In the genomic region with DNA sequence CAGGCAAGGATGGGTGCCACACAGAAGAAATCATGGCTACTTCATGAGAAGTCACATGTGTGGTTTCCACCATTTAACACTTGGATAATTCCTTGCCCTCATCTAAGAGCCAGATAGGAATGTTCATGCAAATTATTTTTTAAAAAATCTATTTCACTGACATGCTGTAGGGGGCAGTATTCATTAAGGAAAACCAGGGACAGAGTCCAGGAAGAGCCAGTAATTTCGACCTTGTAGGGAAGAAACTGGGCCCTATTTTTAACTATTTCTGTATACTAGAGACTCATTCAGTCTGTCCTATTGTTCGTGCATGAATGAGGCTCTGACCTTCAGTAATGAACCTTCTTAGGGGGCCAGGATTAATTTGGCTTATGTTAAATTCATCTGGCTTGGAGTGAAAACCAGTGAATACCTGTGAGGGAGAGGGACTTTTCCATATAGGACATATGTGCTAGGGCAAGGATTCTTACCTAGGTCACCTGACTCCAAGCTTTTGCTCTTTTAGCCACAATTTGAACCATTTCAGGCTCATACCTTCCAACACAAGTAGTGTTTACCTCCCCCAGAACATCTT, we compare ENCODE assay signal across 8 cellular contexts.
DNase-seq lines count a peak whose midpoint lies in the region; ATAC-seq and TF ChIP-seq lines count a peak whose summit lies in the region.

No MANE protein-coding gene starts in this region.

- no peak overlapping the region for H2BK5ac ChIP-seq in IMR-90 (ENCODE audit: low read depth, low read length, poor library complexity, severe bottlenecking)

- no peaks in the 10 kb centered on the region for H3K36me3 ChIP-seq in BJ (ENCODE audit: control insufficient read depth, insufficient read depth, low read length)
- H3K36me3 ChIP-seq in IMR-90 (ENCODE audit: control insufficient read depth, insufficient read depth, low read length), result no peaks in the 10 kb centered on the region
- H3K36me3 ChIP-seq in gastroesophageal sphincter, result peaks cover 0 to 22% of the 10 kb centered on the region in 2 donors
- no peaks in the 10 kb centered on the region for H3K36me3 ChIP-seq in sigmoid colon

- H3K4me3 ChIP-seq in BJ (ENCODE audit: low read depth, low read length) (no peak overlapping the region), IMR-90 (ENCODE audit: insufficient read depth, low read depth, low read length) (no peak overlapping the region), gastroesophageal sphincter (no peak overlapping the region), sigmoid colon (no peak overlapping the region)

- H4K5ac ChIP-seq in IMR-90 (ENCODE audit: low read depth, low read length), result no peak overlapping the region

- TF ChIP-seq CTCF in BJ (IDR thresholded peaks at IDR 0.05; ENCODE audit: insufficient read depth, low read depth, low read length), result peak; percentile 61
- TF ChIP-seq CTCF in IMR-90 (conservative IDR thresholded peaks at IDR 0.05; ENCODE audit: low read depth, low read length), result peak; percentile 70
- TF ChIP-seq CTCF in gastroesophageal sphincter (IDR thresholded peaks at IDR 0.05), result peak; percentile 50 to 72 (median 62)
- TF ChIP-seq CTCF in sigmoid colon (IDR thresholded peaks at IDR 0.05), result peak in 3 of 4 experiments; percentile 52 to 61 (median 59)

- CTCF ChIA-PET in BJ (lab: Yijun Ruan, JAX) (interaction anchor here (0.9 to 9.5 kb wide), 26 partner anchors 8 to 448 kb away, joined by 3 to 119 read pairs (median 5); no protein-coding TSS in a partner anchor), IMR-90 (lab: Yijun Ruan, JAX) (no interaction called here)

- TF ChIP-seq RAD21 in IMR-90 (IDR thresholded peaks at IDR 0.05; ENCODE audit: low read length), result peak; percentile 74

- no peak overlapping the region for H2AFZ ChIP-seq in IMR-90 (replicated peaks; ENCODE audit: low read length, poor library complexity)

- 0 out of 4 replicates have a peak overlapping the region, but pooled peaks of 1 of the 2 experiments have one; percentile 36 for H4K8ac ChIP-seq in IMR-90 (ENCODE audit: low read depth in 2 of 2, low read length in 2 of 2)

- intact Hi-C loops in IMR-90 (cut with micrococcal nuclease), result loop anchor here (1.0 to 10.0 kb wide), 6 partner anchors 46 to 831 kb away; no protein-coding TSS in a partner anchor
- intact Hi-C loops in sigmoid colon (cut with DNase I), result loop anchor here (5.0 kb wide), 1 partner anchor 42 kb away; no protein-coding TSS in a partner anchor

- H4K20me1 ChIP-seq in IMR-90 (ENCODE audit: insufficient read depth, low read length), result peaks cover 5% of the 10 kb centered on the region; the same call in 1 of the 2 replicates

- peaks cover 8 to 14% of the 10 kb centered on the region in 2 experiments; a peak in 2 of 4 replicates for H3K79me1 ChIP-seq in IMR-90 (ENCODE audit: low read depth in 1 of 2, low read length in 2 of 2)

- H3K27ac ChIP-seq in IMR-90 (ENCODE audit: insufficient read depth, low read length), result no peak overlapping the region
- H3K27ac ChIP-seq in gastroesophageal sphincter, result peak overlapping the region in 2 of 4 donors; percentile 29 to 45
- peak overlapping the region in 3 of 4 donors; percentile 63 to 66 (median 65) for H3K27ac ChIP-seq in sigmoid colon

- BruUV-seq in IMR-90 (replicated peaks; lab: Mats Ljungman, UMichigan), result no TSS peak

- H3K9me1 ChIP-seq in IMR-90 (ENCODE audit: insufficient read depth, low read length), result no peaks in the 10 kb centered on the region

- H2AK5ac ChIP-seq in IMR-90 (ENCODE audit: low read depth, low read length), result no peak overlapping the region

- H2AK9ac ChIP-seq in IMR-90 (replicated peaks; ENCODE audit: low read depth, low read length, poor library complexity), result no peak overlapping the region

- H4K91ac ChIP-seq in IMR-90 (ENCODE audit: insufficient read depth, low read depth, low read length), result no peak overlapping the region

- H2BK15ac ChIP-seq in IMR-90 (ENCODE audit: low read depth, low read length), result no peak overlapping the region

- dilution Hi-C loops in IMR-90 (cut with HindIII; ENCODE audit: low sequenced_read_pairs, unreplicated experiment), result no loop called here

- ATAC-seq in IMR-90 (ENCODE audit: low read depth) (peak; percentile 72), gastroesophageal sphincter (no peak), HG02588 (IDR thresholded peaks at IDR 0.05; ENCODE audit: unreplicated experiment) (no peak), HG03457 (IDR thresholded peaks at IDR 0.05; ENCODE audit: unreplicated experiment) (no peak), HG02840 (IDR thresholded peaks at IDR 0.05; ENCODE audit: low FRiP score, unreplicated experiment) (no peak)

- in situ Hi-C loops in IMR-90 (cut with MboI; ENCODE audit: low sequenced_read_pairs), result loop anchor here (10.0 kb wide), 1 partner anchor 591 kb away; no protein-coding TSS in a partner anchor

- DNase-seq in BJ (ENCODE audit: low read depth) (no peak), IMR-90 (peak; percentile 67), SHP77 (lab: John Stamatoyannopoulos, UW) (peak; percentile 10 to 13), sigmoid colon (no peak)

- H3K56ac ChIP-seq in IMR-90 (ENCODE audit: extremely low read depth, insufficient read depth, low read length), result no peak overlapping the region

- H2BK20ac ChIP-seq in IMR-90 (ENCODE audit: low read depth, low read length), result no peak overlapping the region

- H3K27me3 ChIP-seq in BJ (ENCODE audit: control insufficient read depth, insufficient read depth, low read length), result no peaks in the 10 kb centered on the region
- H3K27me3 ChIP-seq in IMR-90 (ENCODE audit: control insufficient read depth, insufficient read depth, low read length), result no peaks in the 10 kb centered on the region
- H3K27me3 ChIP-seq in gastroesophageal sphincter, result no peaks in the 10 kb centered on the region
- no peaks in the 10 kb centered on the region for H3K27me3 ChIP-seq in sigmoid colon

- H3K18ac ChIP-seq in IMR-90 (ENCODE audit: low read depth, low read length), result no peak overlapping the region

- POLR2A ChIA-PET in BJ (lab: Charles Lee) (no interaction called here), IMR-90 (lab: Charles Lee; ENCODE audit: unreplicated experiment) (no interaction called here)

- no peak overlapping the region for H3K14ac ChIP-seq in IMR-90 (replicated peaks; ENCODE audit: low read depth, low read length)

- H2BK120ac ChIP-seq in IMR-90 (ENCODE audit: low read depth, low read length), result no peak overlapping the region

- H3K9ac ChIP-seq in IMR-90 (ENCODE audit: low read depth, low read length), result no peak overlapping the region

- H3K4ac ChIP-seq in IMR-90 (ENCODE audit: low read depth, low read length), result no peak overlapping the region

- H3K4me2 ChIP-seq in IMR-90 (ENCODE audit: low read depth, low read length), result no peak overlapping the region

- TF ChIP-seq EP300 in gastroesophageal sphincter (IDR thresholded peaks at IDR 0.05) (no peak), sigmoid colon (IDR thresholded peaks at IDR 0.05) (no peak)

- H3K23ac ChIP-seq in IMR-90 (ENCODE audit: low read depth, low read length), result no peak overlapping the region

- no peaks in the 10 kb centered on the region for H3K9me3 ChIP-seq in IMR-90 (ENCODE audit: control insufficient read depth, insufficient read depth, low read length)
- H3K9me3 ChIP-seq in gastroesophageal sphincter, result no peaks in the 10 kb centered on the region
- no peaks in the 10 kb centered on the region for H3K9me3 ChIP-seq in sigmoid colon

- TF ChIP-seq POLR2A in IMR-90 (IDR thresholded peaks at IDR 0.05; ENCODE audit: low read depth, low read length) (no peak), gastroesophageal sphincter (IDR thresholded peaks at IDR 0.05) (no peak), sigmoid colon (IDR thresholded peaks at IDR 0.05) (no peak)

- no CpG with 5 or more reads among the region's 2 CpGs for WGBS in IMR-90 (ENCODE audit: extremely low coverage in 2 of 2, insufficient read length in 1 of 2), 2 experiments
- WGBS in gastroesophageal sphincter (ENCODE audit: low coverage in 1 of 2), 2 donors, result 10 to 19% methylated on average over 2 of the region's 2 CpGs
- WGBS in sigmoid colon, 2 donors, result 35 to 38% methylated on average over 2 of the region's 2 CpGs

- H3K4me1 ChIP-seq in IMR-90 (ENCODE audit: control insufficient read depth, insufficient read depth, low read length) (no peaks in the 10 kb centered on the region), gastroesophageal sphincter (peaks cover 0 to 67% (median 0%) of the 10 kb centered on the region in 3 donors), sigmoid colon (peaks cover 0 to 61% (median 51%) of the 10 kb centered on the region in 4 donors)

TF ChIP-seq in IMR-90, 13 proteins besides CTCF, POLR2A, EP300 and RAD21:
- TF ChIP-seq SMC3 (IDR thresholded peaks at IDR 0.05; ENCODE audit: low read depth, low read length) (peak; percentile 46; the same call in 1 of the 2 replicates), RCOR1 (IDR thresholded peaks at IDR 0.05; ENCODE audit: insufficient replicate concordance, low read length) (no peak)

Comparison
In these comparisons a context has a peak if more than half of its experiments do, and no peak if none do; other contexts are left out.
1. DNase-seq: peak in IMR-90 (single experiment) and SHP77 (2 of 2); none in BJ (single experiment) and sigmoid colon (single experiment).
2. Peak in every context shown above with its lines, with median percentiles within 50 percentile points of each other: CTCF ChIP-seq.